ENCODE assay signal across 1 cellular context in the genomic region with DNA sequence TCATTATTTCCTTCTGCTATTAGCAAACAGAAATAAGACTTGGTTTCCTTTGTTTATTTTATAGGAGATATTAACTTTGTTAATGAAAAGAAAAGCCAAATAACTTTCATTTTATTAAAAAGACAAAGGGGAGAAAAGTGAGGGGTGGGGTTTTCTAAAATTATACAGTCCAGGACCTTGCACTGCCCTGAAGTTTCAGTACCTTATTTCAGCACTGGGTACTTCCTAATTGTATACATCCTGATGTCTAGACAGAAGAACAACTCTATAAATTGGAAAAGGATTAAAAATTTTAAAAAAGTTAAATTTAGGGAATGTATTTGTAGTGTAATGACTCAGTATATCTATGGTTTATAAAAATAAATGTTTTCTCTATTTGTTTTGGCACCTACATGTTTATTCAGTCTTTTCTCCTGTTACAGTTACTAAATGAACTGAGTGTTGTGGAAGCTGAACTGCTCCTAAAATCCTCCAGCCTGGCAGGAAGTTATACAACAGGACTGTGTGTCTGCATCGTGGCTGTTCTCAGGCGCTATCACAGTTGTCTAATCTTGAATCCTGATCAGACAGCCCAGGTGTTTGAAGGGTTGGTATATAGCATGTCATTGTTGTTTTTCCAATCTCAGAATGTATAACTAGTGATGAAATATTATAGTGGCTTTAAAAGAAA.
TF ChIP-seq lines count a peak whose summit lies in the region.

No MANE protein-coding gene starts in this region.

TF ChIP-seq in GM12878, 131 proteins besides CTCF, POLR2A, EP300 and RAD21:
- TF ChIP-seq, protein P1, sequence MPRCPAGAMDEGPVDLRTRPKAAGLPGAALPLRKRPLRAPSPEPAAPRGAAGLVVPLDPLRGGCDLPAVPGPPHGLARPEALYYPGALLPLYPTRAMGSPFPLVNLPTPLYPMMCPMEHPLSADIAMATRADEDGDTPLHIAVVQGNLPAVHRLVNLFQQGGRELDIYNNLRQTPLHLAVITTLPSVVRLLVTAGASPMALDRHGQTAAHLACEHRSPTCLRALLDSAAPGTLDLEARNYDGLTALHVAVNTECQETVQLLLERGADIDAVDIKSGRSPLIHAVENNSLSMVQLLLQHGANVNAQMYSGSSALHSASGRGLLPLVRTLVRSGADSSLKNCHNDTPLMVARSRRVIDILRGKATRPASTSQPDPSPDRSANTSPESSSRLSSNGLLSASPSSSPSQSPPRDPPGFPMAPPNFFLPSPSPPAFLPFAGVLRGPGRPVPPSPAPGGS (IDR thresholded peaks at IDR 0.05; ENCODE audit: borderline replicate concordance, insufficient read depth, low read depth, low read length, poor library complexity, severe bottlenecking) = no peak
- TF ChIP-seq YBX1 (IDR thresholded peaks at IDR 0.05) (no peak), IKZF1 (conservative IDR thresholded peaks at IDR 0.05) (no peak)
